8 cellular contexts compared by ENCODE assay signal in the genomic region with DNA sequence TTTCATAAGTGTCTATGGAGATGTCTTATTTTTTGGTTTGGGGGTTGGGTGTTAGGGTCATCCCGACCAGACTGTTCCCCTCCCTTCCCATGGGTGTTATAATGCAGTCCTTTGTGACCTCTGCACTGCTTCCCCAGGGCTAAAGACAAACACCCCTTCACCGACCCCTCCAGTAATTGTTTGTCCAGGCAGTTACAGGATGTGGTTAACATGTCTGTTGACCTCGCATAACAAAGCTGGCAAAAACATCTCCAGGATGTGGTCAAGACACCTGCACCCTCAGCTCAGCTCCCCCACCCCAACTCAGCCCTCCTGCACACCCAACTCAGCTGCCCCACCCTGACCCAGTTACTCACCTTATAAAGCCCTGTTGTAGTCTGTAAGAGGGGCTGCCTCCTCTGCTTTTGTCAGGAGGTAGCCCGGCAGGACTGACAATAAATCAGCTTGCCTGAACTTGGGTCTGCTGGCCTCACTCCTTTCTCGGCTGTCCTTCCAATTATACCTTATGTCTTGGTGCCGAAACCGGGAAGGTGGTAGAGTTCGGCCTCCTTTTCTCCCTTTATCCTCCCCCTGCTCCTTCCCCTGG.
DNase-seq lines count a peak whose midpoint lies in the region; ATAC-seq and TF ChIP-seq lines count a peak whose summit lies in the region.

No MANE protein-coding gene starts in this region.

- H3K9ac ChIP-seq in neuronal stem cell (ENCODE audit: low read depth, low read length, poor library complexity), result no peak overlapping the region

- H3K36me3 ChIP-seq in neuronal stem cell (replicated peaks in 1 of 2; ENCODE audit: control insufficient read depth in 2 of 2, insufficient read depth in 2 of 2, low read length in 2 of 2), result peaks cover 0 to 1% of the 10 kb centered on the region in 2 donors
- no peaks in the 10 kb centered on the region for H3K36me3 ChIP-seq in tibial artery

- H4K91ac ChIP-seq in neuronal stem cell (ENCODE audit: low read depth, low read length, poor library complexity), result no peak overlapping the region

- no peaks in the 10 kb centered on the region for H3K79me1 ChIP-seq in neuronal stem cell (ENCODE audit: low read depth, low read length)

- CTCF ChIA-PET in WTC11 (lab: Charles Lee), result interaction anchor here (0.6 to 2.1 kb wide), 3 partner anchors 438 to 587 kb away, joined by 3 to 16 read pairs (median 4); no protein-coding TSS in a partner anchor

- H3K14ac ChIP-seq in neuronal stem cell (ENCODE audit: low read length), result no peak overlapping the region

- H2AFZ ChIP-seq in neuronal stem cell (ENCODE audit: low read length), result no peak overlapping the region

- H3K27me3 Mint-ChIP-seq in activated T-cell treated with anti-CD3 and anti-CD28 coated beads, Interleukin-2, amount 50 U/mL, for 24 hours, result no peaks in the 10 kb centered on the region
- peaks cover 12% of the 10 kb centered on the region for H3K27me3 Mint-ChIP-seq in WTC11 (ENCODE audit: low read depth)
- no peaks in the 10 kb centered on the region for H3K27me3 Mint-ChIP-seq in stimulated activated naive B cell treated with anti-CD40 and anti-IgM and Interleukin-4, amounts not matched to agents 10 μg/mL and 1 μg/mL and 100 μg/mL, for 72 hours

- no peak overlapping the region for H3K4ac ChIP-seq in neuronal stem cell (ENCODE audit: low read length)

- DNase-seq in activated T-cell treated with anti-CD3 and anti-CD28 coated beads, Interleukin-2, amount 50 U/mL, for 24 hours, result no peak
- DNase-seq in activated T-cell treated with anti-CD3 and anti-CD28 coated beads for 4 hours, result no peak
- no peak for DNase-seq in WTC11 (ENCODE audit: low spot score)
- DNase-seq in stimulated activated naive B cell treated with anti-CD40 and anti-IgM and Interleukin-4, amounts not matched to agents 10 μg/mL and 1 μg/mL and 100 μg/mL, for 72 hours, result peak; percentile 47
- no peak for DNase-seq in neuronal stem cell (ENCODE audit: low spot score)
- DNase-seq in tibial artery, result no peak
- no peak for DNase-seq in stimulated activated CD4-positive, alpha-beta T cell treated with anti-CD3 and anti-CD28 coated beads, Interleukin-4, amount 100 ng/mL, for 4 hours

- H3K36me3 Mint-ChIP-seq in activated T-cell treated with anti-CD3 and anti-CD28 coated beads, Interleukin-2, amount 50 U/mL, for 24 hours (ENCODE audit: low read depth), result peaks cover 2% of the 10 kb centered on the region
- H3K36me3 Mint-ChIP-seq in WTC11, result peaks cover 20% of the 10 kb centered on the region
- H3K36me3 Mint-ChIP-seq in stimulated activated naive B cell treated with anti-CD40 and anti-IgM and Interleukin-4, amounts not matched to agents 10 μg/mL and 1 μg/mL and 100 μg/mL, for 72 hours, result peaks cover 38 to 55% of the 10 kb centered on the region in 2 donors

- H2AK5ac ChIP-seq in neuronal stem cell (ENCODE audit: low read depth, low read length), result no peak overlapping the region

- POLR2A ChIA-PET in WTC11 (lab: Charles Lee), result no interaction called here

- H2BK12ac ChIP-seq in neuronal stem cell (ENCODE audit: low read length), result no peak overlapping the region

- peaks cover 16% of the 10 kb centered on the region for H3K9me3 Mint-ChIP-seq in activated T-cell treated with anti-CD3 and anti-CD28 coated beads, Interleukin-2, amount 50 U/mL, for 24 hours
- H3K9me3 Mint-ChIP-seq in WTC11, result peaks cover 65% of the 10 kb centered on the region
- H3K9me3 Mint-ChIP-seq in stimulated activated naive B cell treated with anti-CD40 and anti-IgM and Interleukin-4, amounts not matched to agents 10 μg/mL and 1 μg/mL and 100 μg/mL, for 72 hours, result peaks cover 23 to 46% of the 10 kb centered on the region in 2 donors

- peaks cover 38% of the 10 kb centered on the region for H3K4me1 Mint-ChIP-seq in activated T-cell treated with anti-CD3 and anti-CD28 coated beads, Interleukin-2, amount 50 U/mL, for 24 hours (ENCODE audit: low read depth)
- peaks cover 21% of the 10 kb centered on the region for H3K4me1 Mint-ChIP-seq in WTC11
- peaks cover 43 to 54% of the 10 kb centered on the region in 2 donors for H3K4me1 Mint-ChIP-seq in stimulated activated naive B cell treated with anti-CD40 and anti-IgM and Interleukin-4, amounts not matched to agents 10 μg/mL and 1 μg/mL and 100 μg/mL, for 72 hours

- intact Hi-C loops in tibial artery (cut with DNase I; ENCODE audit: low total_unique reads), result no loop called here

- H3K27ac Mint-ChIP-seq in activated T-cell treated with anti-CD3 and anti-CD28 coated beads, Interleukin-2, amount 50 U/mL, for 24 hours, result peak overlapping the region; percentile 77
- no peak overlapping the region for H3K27ac Mint-ChIP-seq in WTC11
- H3K27ac Mint-ChIP-seq in stimulated activated naive B cell treated with anti-CD40 and anti-IgM and Interleukin-4, amounts not matched to agents 10 μg/mL and 1 μg/mL and 100 μg/mL, for 72 hours, result peak overlapping the region; percentile 76

- H3K9me3 ChIP-seq in neuronal stem cell (replicated peaks in 1 of 2; ENCODE audit: control insufficient read depth in 2 of 2, insufficient read depth in 1 of 2, low read depth in 1 of 2, low read length in 2 of 2) (peaks cover 1 to 3% of the 10 kb centered on the region in 2 donors), tibial artery (no peaks in the 10 kb centered on the region)

- H3K4me3 ChIP-seq in neuronal stem cell (ENCODE audit: low read length in 2 of 2) (no peak overlapping the region), tibial artery (no peak overlapping the region)

- no peak overlapping the region for H3K4me2 ChIP-seq in neuronal stem cell (ENCODE audit: insufficient read depth, low read length, poor library complexity, severe bottlenecking)

- no peaks in the 10 kb centered on the region for H3K4me1 ChIP-seq in neuronal stem cell (ENCODE audit: control insufficient read depth in 2 of 2, insufficient read depth in 1 of 2, low read depth in 1 of 2, low read length in 2 of 2)
- no peaks in the 10 kb centered on the region for H3K4me1 ChIP-seq in tibial artery

- no peak overlapping the region for H3K18ac ChIP-seq in neuronal stem cell (ENCODE audit: low read length)

- H3K4me3 Mint-ChIP-seq in activated T-cell treated with anti-CD3 and anti-CD28 coated beads, Interleukin-2, amount 50 U/mL, for 24 hours, result no peak overlapping the region
- H3K4me3 Mint-ChIP-seq in WTC11, result no peak overlapping the region
- peak overlapping the region; percentile 17 to 23 for H3K4me3 Mint-ChIP-seq in stimulated activated naive B cell treated with anti-CD40 and anti-IgM and Interleukin-4, amounts not matched to agents 10 μg/mL and 1 μg/mL and 100 μg/mL, for 72 hours

- H3K23ac ChIP-seq in neuronal stem cell (ENCODE audit: low read depth, low read length, poor library complexity), result no peak overlapping the region

- H4K8ac ChIP-seq in neuronal stem cell (ENCODE audit: low read depth, low read length), result no peak overlapping the region

- no peak overlapping the region for H2BK120ac ChIP-seq in neuronal stem cell (ENCODE audit: low read depth, low read length)

- ATAC-seq in HG03064 (IDR thresholded peaks at IDR 0.05; ENCODE audit: low read depth, unreplicated experiment) (peak; percentile 96), WTC11 (peak; percentile 36)
- ATAC-seq in stimulated activated naive B cell treated with anti-CD40 and anti-IgM and Interleukin-4, amounts not matched to agents 10 μg/mL and 1 μg/mL and 100 μg/mL, for 72 hours (replicated peaks), result peak; percentile 92 to 95

- TF ChIP-seq CTCF in WTC11 (IDR thresholded peaks at IDR 0.05) (no peak), tibial artery (IDR thresholded peaks at IDR 0.05) (no peak)

- H3K27me3 ChIP-seq in neuronal stem cell (ENCODE audit: control insufficient read depth in 3 of 3, insufficient read depth in 3 of 3, low read depth in 1 of 3, low read length in 3 of 3), result no peaks in the 10 kb centered on the region
- H3K27me3 ChIP-seq in tibial artery, result no peaks in the 10 kb centered on the region

- H2BK15ac ChIP-seq in neuronal stem cell (ENCODE audit: low read length), result no peak overlapping the region

- H3K27ac ChIP-seq in neuronal stem cell (replicated peaks; ENCODE audit: low read length), result no peak overlapping the region
- no peak overlapping the region for H3K27ac ChIP-seq in tibial artery

- WGBS in neuronal stem cell (ENCODE audit: extremely low coverage in 2 of 2, insufficient read length in 2 of 2, insufficient replicate concordance in 1 of 2), 2 donors, result no CpG with 5 or more reads among the region's 8 CpGs

- no peak overlapping the region for H2BK5ac ChIP-seq in neuronal stem cell (ENCODE audit: low read length)

TF ChIP-seq in WTC11, 78 proteins besides CTCF, POLR2A, EP300 and RAD21 (continues in another document):
- TF ChIP-seq PRRX2 (CRISPR knock-in tag; IDR thresholded peaks at IDR 0.05), result no peak
- TF ChIP-seq, protein P1, sequence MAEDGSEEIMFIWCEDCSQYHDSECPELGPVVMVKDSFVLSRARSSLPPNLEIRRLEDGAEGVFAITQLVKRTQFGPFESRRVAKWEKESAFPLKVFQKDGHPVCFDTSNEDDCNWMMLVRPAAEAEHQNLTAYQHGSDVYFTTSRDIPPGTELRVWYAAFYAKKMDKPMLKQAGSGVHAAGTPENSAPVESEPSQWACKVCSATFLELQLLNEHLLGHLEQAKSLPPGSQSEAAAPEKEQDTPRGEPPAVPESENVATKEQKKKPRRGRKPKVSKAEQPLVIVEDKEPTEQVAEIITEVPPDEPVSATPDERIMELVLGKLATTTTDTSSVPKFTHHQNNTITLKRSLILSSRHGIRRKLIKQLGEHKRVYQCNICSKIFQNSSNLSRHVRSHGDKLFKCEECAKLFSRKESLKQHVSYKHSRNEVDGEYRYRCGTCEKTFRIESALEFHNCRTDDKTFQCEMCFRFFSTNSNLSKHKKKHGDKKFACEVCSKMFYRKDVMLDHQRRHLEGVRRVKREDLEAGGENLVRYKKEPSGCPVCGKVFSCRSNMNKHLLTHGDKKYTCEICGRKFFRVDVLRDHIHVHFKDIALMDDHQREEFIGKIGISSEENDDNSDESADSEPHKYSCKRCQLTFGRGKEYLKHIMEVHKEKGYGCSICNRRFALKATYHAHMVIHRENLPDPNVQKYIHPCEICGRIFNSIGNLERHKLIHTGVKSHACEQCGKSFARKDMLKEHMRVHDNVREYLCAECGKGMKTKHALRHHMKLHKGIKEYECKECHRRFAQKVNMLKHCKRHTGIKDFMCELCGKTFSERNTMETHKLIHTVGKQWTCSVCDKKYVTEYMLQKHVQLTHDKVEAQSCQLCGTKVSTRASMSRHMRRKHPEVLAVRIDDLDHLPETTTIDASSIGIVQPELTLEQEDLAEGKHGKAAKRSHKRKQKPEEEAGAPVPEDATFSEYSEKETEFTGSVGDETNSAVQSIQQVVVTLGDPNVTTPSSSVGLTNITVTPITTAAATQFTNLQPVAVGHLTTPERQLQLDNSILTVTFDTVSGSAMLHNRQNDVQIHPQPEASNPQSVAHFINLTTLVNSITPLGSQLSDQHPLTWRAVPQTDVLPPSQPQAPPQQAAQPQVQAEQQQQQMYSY (CRISPR knock-in tag; IDR thresholded peaks at IDR 0.05), result no peak
- TF ChIP-seq GABPB1 (CRISPR knock-in tag; IDR thresholded peaks at IDR 0.05), result peak; percentile 47; the same call in 1 of the 2 replicates
- no peak for TF ChIP-seq NFYB (CRISPR knock-in tag; conservative IDR thresholded peaks at IDR 0.05; ENCODE audit: low read depth)

Comparison
In these comparisons a context has a peak if more than half of its experiments do, and no peak if none do; other contexts are left out.
1. H3K4me3 Mint-ChIP-seq: peak in stimulated activated naive B cell treated with anti-CD40 and anti-IgM and Interleukin-4, amounts not matched to agents 10 μg/mL and 1 μg/mL and 100 μg/mL, for 72 hours (2 of 2); none in activated T-cell treated with anti-CD3 and anti-CD28 coated beads, Interleukin-2, amount 50 U/mL, for 24 hours (single experiment) and WTC11 (single experiment).
2. ATAC-seq: peak in every context shown above with its lines; median percentile 96 in HG03064; 94 in stimulated activated naive B cell treated with anti-CD40 and anti-IgM and Interleukin-4, amounts not matched to agents 10 μg/mL and 1 μg/mL and 100 μg/mL, for 72 hours; 36 in WTC11.